10 cellular contexts compared by ENCODE assay signal in genomic region chr2:31413876-31414550, GRCh38. TPM values are rescaled to one million over a fixed set of nuclear protein-coding genes. Genes with fewer than 3 reads are reported as not detected.
A peak's percentile ranks its signal among the peaks of the same experiment; 100 is the strongest.
DNase-seq lines count a peak whose midpoint lies in the region; ATAC-seq and TF ChIP-seq lines count a peak whose summit lies in the region.
"Had no signal": no experiment of that assay in that cellular context is flagged by ENCODE, and none has a peak within 500 bp of the region (broad histone marks: within the 10 kb centered on the region; RNA-seq: fewer than 3 reads in every experiment).

No MANE protein-coding gene starts in this region.

- H3K36me3 ChIP-seq in duodenal mucosa (ENCODE audit: control insufficient read depth in 1 of 2, insufficient read depth in 2 of 2, low read length in 2 of 2) (no peaks in the 10 kb centered on the region), psoas muscle (ENCODE audit: insufficient read depth in 1 of 2, low read depth in 1 of 2) (no peaks in the 10 kb centered on the region)

- H3K4me3 Mint-ChIP-seq in activated CD4-positive, alpha-beta memory T cell treated with anti-CD3 and anti-CD28 coated beads for 36 hours, result no peak overlapping the region
- no peak overlapping the region for H3K4me3 Mint-ChIP-seq in activated CD4-positive, alpha-beta memory T cell treated with anti-CD3 and anti-CD28 coated beads, Interleukin-2, amount 10 ng/mL, durations not matched to agents 7 days and 5 days
- H3K4me3 Mint-ChIP-seq in mesothelial cell of epicardium, result no peak overlapping the region
- H3K4me3 Mint-ChIP-seq: CD4-positive, alpha-beta T cell; naive B cell had no signal

- 55 to 71% (median 63%) methylated on average over 5 of the region's 5 CpGs for WGBS in psoas muscle, 3 donors

- peak; percentile 28 for DNase-seq in activated CD4-positive, alpha-beta memory T cell treated with anti-CD3 and anti-CD28 coated beads for 36 hours
- DNase-seq in activated CD4-positive, alpha-beta memory T cell treated with anti-CD3 and anti-CD28 coated beads, Interleukin-2, amount 10 ng/mL, durations not matched to agents 7 days and 5 days, result no peak
- DNase-seq in NCI-H69 (lab: John Stamatoyannopoulos, UW), result peak; percentile 18
- DNase-seq in psoas muscle, result no peak
- DNase-seq in mesothelial cell of epicardium (ENCODE audit: low spot score in 2 of 2, unreplicated experiment in 2 of 2), result no peak
- DNase-seq in KG1 (lab: John Stamatoyannopoulos, UW), result no peak
- DNase-seq: CD4-positive, alpha-beta T cell; naive B cell had no signal

- H3K9ac ChIP-seq in duodenal mucosa (ENCODE audit: low read depth in 1 of 2, low read length in 2 of 2), result peak overlapping the region; percentile 74 to 81

- no peaks in the 10 kb centered on the region for H3K27me3 ChIP-seq in duodenal mucosa (ENCODE audit: control insufficient read depth in 1 of 2, insufficient read depth in 2 of 2, low read length in 2 of 2)
- H3K27me3 ChIP-seq in psoas muscle (ENCODE audit: insufficient read depth in 3 of 3, low read length in 2 of 3), result no peaks in the 10 kb centered on the region

- H3K27ac Mint-ChIP-seq in activated CD4-positive, alpha-beta memory T cell treated with anti-CD3 and anti-CD28 coated beads for 36 hours, result no peak overlapping the region
- no peak overlapping the region for H3K27ac Mint-ChIP-seq in activated CD4-positive, alpha-beta memory T cell treated with anti-CD3 and anti-CD28 coated beads, Interleukin-2, amount 10 ng/mL, durations not matched to agents 7 days and 5 days
- no peak overlapping the region for H3K27ac Mint-ChIP-seq in mesothelial cell of epicardium
- H3K27ac Mint-ChIP-seq: CD4-positive, alpha-beta T cell; naive B cell had no signal

- TF ChIP-seq CTCF in psoas muscle (IDR thresholded peaks at IDR 0.05) (peak; percentile 13), mesothelial cell of epicardium (IDR thresholded peaks at IDR 0.05; ENCODE audit: unreplicated experiment) (no peak)

- peaks cover 21% of the 10 kb centered on the region for H3K4me1 Mint-ChIP-seq in activated CD4-positive, alpha-beta memory T cell treated with anti-CD3 and anti-CD28 coated beads for 36 hours (ENCODE audit: low read depth)
- H3K4me1 Mint-ChIP-seq in activated CD4-positive, alpha-beta memory T cell treated with anti-CD3 and anti-CD28 coated beads, Interleukin-2, amount 10 ng/mL, durations not matched to agents 7 days and 5 days, result peaks cover 28% of the 10 kb centered on the region
- no peaks in the 10 kb centered on the region for H3K4me1 Mint-ChIP-seq in mesothelial cell of epicardium
- H3K4me1 Mint-ChIP-seq: naive B cell had no signal

- H3K4me3 ChIP-seq in duodenal mucosa (ENCODE audit: low read depth in 1 of 2, low read length in 2 of 2), result peak overlapping the region; percentile 68 to 82
- no peak overlapping the region for H3K4me3 ChIP-seq in psoas muscle

- ATAC-seq in psoas muscle (no peak), HG03432 (IDR thresholded peaks at IDR 0.05; ENCODE audit: unreplicated experiment) (no peak)

- intact Hi-C loops in activated CD4-positive, alpha-beta memory T cell treated with anti-CD3 and anti-CD28 coated beads for 36 hours (cut with micrococcal nuclease), result loop anchor here (2.0 kb wide), 1 partner anchor 111 kb away; no protein-coding TSS in a partner anchor
- intact Hi-C loops in psoas muscle (cut with DNase I), result no loop called here

- CTCF ChIA-PET in activated CD4-positive, alpha-beta memory T cell treated with anti-CD3 and anti-CD28 coated beads for 36 hours (lab: Charles Lee), result no interaction called here
- CTCF ChIA-PET in activated CD4-positive, alpha-beta memory T cell treated with anti-CD3 and anti-CD28 coated beads, Interleukin-2, amount 10 ng/mL, durations not matched to agents 7 days and 5 days (lab: Charles Lee), result no interaction called here

- POLR2A ChIA-PET in activated CD4-positive, alpha-beta memory T cell treated with anti-CD3 and anti-CD28 coated beads for 36 hours (lab: Charles Lee), result no interaction called here
- POLR2A ChIA-PET in activated CD4-positive, alpha-beta memory T cell treated with anti-CD3 and anti-CD28 coated beads, Interleukin-2, amount 10 ng/mL, durations not matched to agents 7 days and 5 days (lab: Charles Lee), result no interaction called here

- peaks cover 2% of the 10 kb centered on the region for H3K27me3 Mint-ChIP-seq in activated CD4-positive, alpha-beta memory T cell treated with anti-CD3 and anti-CD28 coated beads for 36 hours
- peaks cover 10% of the 10 kb centered on the region for H3K27me3 Mint-ChIP-seq in activated CD4-positive, alpha-beta memory T cell treated with anti-CD3 and anti-CD28 coated beads, Interleukin-2, amount 10 ng/mL, durations not matched to agents 7 days and 5 days
- H3K27me3 Mint-ChIP-seq in mesothelial cell of epicardium (ENCODE audit: low read depth), result peaks cover 30% of the 10 kb centered on the region

- no peaks in the 10 kb centered on the region for H3K36me3 Mint-ChIP-seq in activated CD4-positive, alpha-beta memory T cell treated with anti-CD3 and anti-CD28 coated beads for 36 hours
- H3K36me3 Mint-ChIP-seq in activated CD4-positive, alpha-beta memory T cell treated with anti-CD3 and anti-CD28 coated beads, Interleukin-2, amount 10 ng/mL, durations not matched to agents 7 days and 5 days (ENCODE audit: low read depth), result no peaks in the 10 kb centered on the region
- H3K36me3 Mint-ChIP-seq in mesothelial cell of epicardium, result peaks cover 2% of the 10 kb centered on the region

- H3K9me3 Mint-ChIP-seq in activated CD4-positive, alpha-beta memory T cell treated with anti-CD3 and anti-CD28 coated beads for 36 hours, result peaks cover 6% of the 10 kb centered on the region
- H3K9me3 Mint-ChIP-seq in activated CD4-positive, alpha-beta memory T cell treated with anti-CD3 and anti-CD28 coated beads, Interleukin-2, amount 10 ng/mL, durations not matched to agents 7 days and 5 days, result peaks cover 5% of the 10 kb centered on the region
- peaks cover 12% of the 10 kb centered on the region for H3K9me3 Mint-ChIP-seq in mesothelial cell of epicardium

- H3K27ac ChIP-seq in duodenal mucosa (ENCODE audit: low read depth, low read length), result no peak overlapping the region
- H3K27ac ChIP-seq in psoas muscle, result no peak overlapping the region

- no peaks in the 10 kb centered on the region for H3K9me3 ChIP-seq in duodenal mucosa (ENCODE audit: control insufficient read depth in 1 of 2, low read length in 2 of 2)
- peaks cover 3% of the 10 kb centered on the region for H3K9me3 ChIP-seq in psoas muscle

- H3K4me1 ChIP-seq in duodenal mucosa (ENCODE audit: control insufficient read depth in 1 of 2, insufficient read depth in 2 of 2, low read length in 2 of 2) (peaks cover 15 to 17% of the 10 kb centered on the region in 2 donors), psoas muscle (no peaks in the 10 kb centered on the region)

RNA-seq across cellular contexts. Expression of gene XDH, which starts 0.5 kb away (rescaled TPM):
- not detected for total RNA-seq in activated CD4-positive, alpha-beta memory T cell treated with anti-CD3 and anti-CD28 coated beads for 36 hours
- total RNA-seq in activated CD4-positive, alpha-beta memory T cell treated with anti-CD3 and anti-CD28 coated beads, Interleukin-2, amount 10 ng/mL, durations not matched to agents 7 days and 5 days, result 1 to 10 TPM in 1 of 2 experiments, under 1 TPM in 1; 0.63 to 1.6 TPM
- total RNA-seq in psoas muscle, result 1 to 10 TPM in 1 of 4 donors, under 1 TPM in 2, not detected in 1; 0.08 to 1.5 (median 0.36) TPM
- polyA plus RNA-seq in psoas muscle, result under 1 TPM; 0.03 to 0.10 (median 0.05) TPM
- 3.8 to 3.9 TPM (median 3.9 TPM) in 3 replicates for total RNA-seq in mesothelial cell of epicardium

Comparison
In these comparisons a context has a peak if more than half of its experiments do, and no peak if none do; other contexts are left out.
1. DNase-seq: peak in activated CD4-positive, alpha-beta memory T cell treated with anti-CD3 and anti-CD28 coated beads for 36 hours (single experiment) and NCI-H69 (single experiment); none in activated CD4-positive, alpha-beta memory T cell treated with anti-CD3 and anti-CD28 coated beads, Interleukin-2, amount 10 ng/mL, durations not matched to agents 7 days and 5 days (single experiment), psoas muscle (0 of 2), mesothelial cell of epicardium (0 of 2) and KG1 (single experiment).